ENCODE assay signal across 17 cellular contexts in the genomic region with DNA sequence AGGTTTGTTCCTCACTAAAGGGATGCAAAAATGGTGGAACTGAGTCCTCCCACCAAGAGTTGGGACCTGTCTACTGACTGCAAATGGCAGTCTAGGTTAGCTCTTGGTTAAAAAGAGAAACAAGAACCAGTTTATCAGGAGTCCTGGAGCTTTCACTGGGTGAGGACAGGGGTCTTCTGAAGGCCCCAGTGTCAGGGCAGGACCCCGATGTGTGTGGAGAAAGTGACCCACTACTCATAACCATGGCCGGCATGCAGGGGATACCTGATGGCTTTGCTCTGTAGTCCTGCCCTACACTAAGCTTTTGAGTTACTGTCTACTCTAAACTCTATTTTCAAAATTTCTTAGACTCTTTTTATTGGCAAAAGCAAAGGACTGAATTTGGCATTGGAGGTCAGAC.
A peak's percentile ranks its signal among the peaks of the same experiment; 100 is the strongest.
DNase-seq lines count a peak whose midpoint lies in the region; ATAC-seq and TF ChIP-seq lines count a peak whose summit lies in the region.
"Had no signal": no experiment of that assay in that cellular context is flagged by ENCODE, and none has a peak within 500 bp of the region (broad histone marks: within the 10 kb centered on the region; RNA-seq: fewer than 3 reads in every experiment).

No MANE protein-coding gene starts in this region.

- no peaks in the 10 kb centered on the region for H3K4me1 ChIP-seq in endodermal cell (ENCODE audit: control insufficient read depth, insufficient read depth, low read length)
- H3K4me1 ChIP-seq in osteoblast (ENCODE audit: insufficient read depth, low read length) = no peaks in the 10 kb centered on the region
- peaks cover 46% of the 10 kb centered on the region for H3K4me1 ChIP-seq in vagina

- TF ChIP-seq CTCF in endodermal cell (conservative IDR thresholded peaks at IDR 0.05) (no peak), osteoblast (IDR thresholded peaks at IDR 0.05; ENCODE audit: extremely low read depth, low read depth, low read length) (no peak), vagina (IDR thresholded peaks at IDR 0.05) (no peak), type B pancreatic cell (conservative IDR thresholded peaks at IDR 0.05) (no peak)

- H3K9me3 Mint-ChIP-seq in endodermal cell (no peaks in the 10 kb centered on the region), type B pancreatic cell (no peaks in the 10 kb centered on the region)
- H3K9me3 Mint-ChIP-seq: CD8-positive, alpha-beta T cell had no signal

- no peaks in the 10 kb centered on the region for H3K27me3 ChIP-seq in endodermal cell (ENCODE audit: control insufficient read depth, insufficient read depth, low read length, poor library complexity, severe bottlenecking)
- H3K27me3 ChIP-seq in osteoblast (ENCODE audit: insufficient read depth, low read length) = no peaks in the 10 kb centered on the region
- no peaks in the 10 kb centered on the region for H3K27me3 ChIP-seq in vagina
- H3K27me3 ChIP-seq: BLaER1 had no signal

- peak; percentile 2 for DNase-seq in activated CD8-positive, alpha-beta memory T cell treated with anti-CD3 and anti-CD28 coated beads, Interleukin-2, amount 50 U/mL, for 48 hours
- DNase-seq in activated CD8-positive, alpha-beta memory T cell treated with anti-CD3 and anti-CD28 coated beads for 24 hours = no peak
- DNase-seq in endodermal cell = peak; percentile 5
- no peak for DNase-seq in osteoblast (ENCODE audit: insufficient read length, low spot score, missing footprints)
- DNase-seq in vagina (ENCODE audit: extremely low spot score in 2 of 2) = no peak
- no peak for DNase-seq in type B pancreatic cell (ENCODE audit: extremely low spot score, unreplicated experiment)
- DNase-seq: Calu3; CD8-positive, alpha-beta T cell; DMS 273 treated with DMSO at 0.1 percent for 48 hours; HCEC 1CT had no signal

- H4K20me1 ChIP-seq in osteoblast (ENCODE audit: insufficient read depth, low read length) = no peaks in the 10 kb centered on the region
- H4K20me1 ChIP-seq: BLaER1 had no signal

- H3K4me3 ChIP-seq in endodermal cell (ENCODE audit: low read length) (no peak overlapping the region), osteoblast (ENCODE audit: insufficient read depth, low read length) (no peak overlapping the region), vagina (no peak overlapping the region)
- H3K4me3 ChIP-seq: BLaER1, GM23338 had no signal

- H3K27ac ChIP-seq in endodermal cell (ENCODE audit: low read depth, low read length) (no peak overlapping the region), osteoblast (ENCODE audit: low read depth, low read length) (no peak overlapping the region), vagina (peak overlapping the region; percentile 81)
- H3K27ac ChIP-seq: 22Rv1, BLaER1 had no signal

- peaks cover 7% of the 10 kb centered on the region for H3K9me3 ChIP-seq in endodermal cell (ENCODE audit: control insufficient read depth, low read length)
- H3K9me3 ChIP-seq in osteoblast (ENCODE audit: low read depth, low read length) = no peaks in the 10 kb centered on the region
- no peaks in the 10 kb centered on the region for H3K9me3 ChIP-seq in vagina
- H3K9me3 ChIP-seq: BLaER1 had no signal

- intact Hi-C loops in vagina (cut with DNase I) = no loop called here

- H3K36me3 ChIP-seq in endodermal cell (ENCODE audit: control insufficient read depth, insufficient read depth, low read length) = no peaks in the 10 kb centered on the region
- no peaks in the 10 kb centered on the region for H3K36me3 ChIP-seq in osteoblast (ENCODE audit: insufficient read depth, low read length)
- H3K36me3 ChIP-seq in vagina = no peaks in the 10 kb centered on the region
- H3K36me3 ChIP-seq: BLaER1 had no signal

- no peak for TF ChIP-seq POLR2A in vagina (IDR thresholded peaks at IDR 0.05)

- H3K36me3 Mint-ChIP-seq in endodermal cell (ENCODE audit: low read depth) (no peaks in the 10 kb centered on the region), type B pancreatic cell (no peaks in the 10 kb centered on the region)
- H3K36me3 Mint-ChIP-seq: CD8-positive, alpha-beta T cell had no signal

- ATAC-seq in GM21515 (IDR thresholded peaks at IDR 0.05; ENCODE audit: unreplicated experiment) (no peak), HG02642 (IDR thresholded peaks at IDR 0.05; ENCODE audit: poor library complexity, unreplicated experiment) (no peak)
- ATAC-seq: CD8-positive, alpha-beta T cell; GM23338; HepG2 had no signal

- WGBS in endodermal cell (ENCODE audit: insufficient coverage in 1 of 2, insufficient read length in 1 of 2), 2 experiments = 83 to 89% methylated on average over 1 to 2 of the region's 2 CpGs

- H3K4me3 Mint-ChIP-seq in endodermal cell = no peak overlapping the region
- H3K4me3 Mint-ChIP-seq in type B pancreatic cell = no peak overlapping the region
- H3K4me3 Mint-ChIP-seq: CD8-positive, alpha-beta T cell; GM23338; IgD-negative memory B cell had no signal

- H3K27me3 Mint-ChIP-seq in endodermal cell (ENCODE audit: insufficient read depth) (no peaks in the 10 kb centered on the region), type B pancreatic cell (peaks cover 18% of the 10 kb centered on the region)

- H3K9ac ChIP-seq in endodermal cell (ENCODE audit: extremely low read depth, low read length, poor library complexity, severe bottlenecking) = no peak overlapping the region
- H3K9ac ChIP-seq: BLaER1 had no signal

- H3K79me2 ChIP-seq in osteoblast (ENCODE audit: insufficient read depth, low read length) = no peaks in the 10 kb centered on the region

- no peaks in the 10 kb centered on the region for H3K4me1 Mint-ChIP-seq in endodermal cell
- peaks cover under 1% of the 10 kb centered on the region for H3K4me1 Mint-ChIP-seq in type B pancreatic cell (ENCODE audit: unreplicated experiment)
- H3K4me1 Mint-ChIP-seq: IgD-negative memory B cell had no signal

- no peak overlapping the region for H3K4me2 ChIP-seq in osteoblast (ENCODE audit: insufficient read depth, low read length)
- H3K4me2 ChIP-seq: BLaER1, GM23338 had no signal

- peak overlapping the region; percentile 41 for H2AFZ ChIP-seq in osteoblast (ENCODE audit: low read length)
- H2AFZ ChIP-seq: GM23338 had no signal

- no peak overlapping the region for H3K27ac Mint-ChIP-seq in endodermal cell
- no peak overlapping the region for H3K27ac Mint-ChIP-seq in type B pancreatic cell
- H3K27ac Mint-ChIP-seq: CD8-positive, alpha-beta T cell; GM23338; IgD-negative memory B cell had no signal

Comparison
In these comparisons a context has a peak if more than half of its experiments do, and no peak if none do; other contexts are left out.
1. DNase-seq: peak in activated CD8-positive, alpha-beta memory T cell treated with anti-CD3 and anti-CD28 coated beads, Interleukin-2, amount 50 U/mL, for 48 hours (single experiment) and endodermal cell (single experiment); none in activated CD8-positive, alpha-beta memory T cell treated with anti-CD3 and anti-CD28 coated beads for 24 hours (single experiment), osteoblast (single experiment), vagina (0 of 2) and type B pancreatic cell (single experiment).